ENCODE assay signal across 8 cellular contexts in the genomic region with DNA sequence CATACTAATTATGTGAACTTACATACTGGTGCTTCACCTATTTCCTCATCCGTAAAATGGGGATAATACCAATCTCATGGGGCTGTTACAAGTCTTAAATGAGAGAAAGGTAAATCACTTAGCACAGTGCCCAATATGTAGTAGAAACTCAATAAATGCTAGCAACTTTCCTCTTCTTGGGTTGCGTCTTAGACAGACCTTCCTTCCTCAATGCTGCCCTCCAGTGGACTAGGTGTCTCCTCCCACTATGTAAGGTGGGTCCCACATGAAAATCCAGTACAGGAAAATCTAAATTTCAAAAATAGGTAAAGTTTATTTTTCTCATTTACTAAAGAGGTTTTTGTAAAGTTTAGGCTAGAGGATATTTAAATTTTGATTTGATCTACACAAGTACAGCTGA. TPM values are rescaled to one million over a fixed set of nuclear protein-coding genes. Genes with fewer than 3 reads are reported as not detected.
DNase-seq lines count a peak whose midpoint lies in the region; ATAC-seq and TF ChIP-seq lines count a peak whose summit lies in the region.

No MANE protein-coding gene starts in this region.

- H2BK12ac ChIP-seq in mesenchymal stem cell (ENCODE audit: low read length in 2 of 2): no peak overlapping the region
- H2BK12ac ChIP-seq in neuronal stem cell (ENCODE audit: low read length): no peak overlapping the region

- peaks cover 70% of the 10 kb centered on the region for H3K36me3 Mint-ChIP-seq in brain

- no peak overlapping the region for H3K23ac ChIP-seq in mesenchymal stem cell (ENCODE audit: low read length in 2 of 2)
- H3K23ac ChIP-seq in neuronal stem cell (ENCODE audit: low read depth, low read length, poor library complexity): no peak overlapping the region

- H3K18ac ChIP-seq in mesenchymal stem cell (ENCODE audit: low read depth in 1 of 2, low read length in 2 of 2) (no peak overlapping the region), neuronal stem cell (ENCODE audit: low read length) (no peak overlapping the region)

- H3K14ac ChIP-seq in mesenchymal stem cell (ENCODE audit: low read length in 2 of 2) (no peak overlapping the region), neuronal stem cell (ENCODE audit: low read length) (no peak overlapping the region)

- H3K9ac ChIP-seq in mesenchymal stem cell (ENCODE audit: low read length) (no peak overlapping the region), neuronal stem cell (ENCODE audit: low read depth, low read length, poor library complexity) (no peak overlapping the region)

- H3K27ac ChIP-seq in mesenchymal stem cell (ENCODE audit: low read length, poor library complexity, severe bottlenecking) (no peak overlapping the region), neuronal stem cell (replicated peaks; ENCODE audit: low read length) (no peak overlapping the region)

- H4K8ac ChIP-seq in mesenchymal stem cell (ENCODE audit: low read length) (no peak overlapping the region), neuronal stem cell (ENCODE audit: low read depth, low read length) (no peak overlapping the region)

- H3K4me3 ChIP-seq in mesenchymal stem cell (ENCODE audit: insufficient read depth in 1 of 2, low read depth in 1 of 2, low read length in 2 of 2) (no peak overlapping the region), neuronal stem cell (ENCODE audit: low read length in 2 of 2) (no peak overlapping the region)

- no peak overlapping the region for H3K4me2 ChIP-seq in mesenchymal stem cell (ENCODE audit: low read length, poor library complexity, severe bottlenecking)
- H3K4me2 ChIP-seq in neuronal stem cell (ENCODE audit: insufficient read depth, low read length, poor library complexity, severe bottlenecking): no peak overlapping the region

- no peaks in the 10 kb centered on the region for H3K4me1 ChIP-seq in mesenchymal stem cell (ENCODE audit: control insufficient read depth, insufficient read depth, low read depth, low read length)
- H3K4me1 ChIP-seq in neuronal stem cell (ENCODE audit: control insufficient read depth in 2 of 2, insufficient read depth in 1 of 2, low read depth in 1 of 2, low read length in 2 of 2): no peaks in the 10 kb centered on the region

- peak; percentile 58 for ATAC-seq in HG03442 (IDR thresholded peaks at IDR 0.05; ENCODE audit: unreplicated experiment)
- no peak for ATAC-seq in GM21381 (IDR thresholded peaks at IDR 0.05; ENCODE audit: unreplicated experiment)

- WGBS in mesenchymal stem cell: 100% methylated on average over 1 of the region's 2 CpGs
- no CpG with 5 or more reads among the region's 2 CpGs for WGBS in neuronal stem cell (ENCODE audit: extremely low coverage in 2 of 2, insufficient read length in 2 of 2, insufficient replicate concordance in 1 of 2), 2 donors

- peaks cover 3% of the 10 kb centered on the region for H3K79me1 ChIP-seq in mesenchymal stem cell (replicated peaks; ENCODE audit: low read length, poor library complexity, severe bottlenecking)
- no peaks in the 10 kb centered on the region for H3K79me1 ChIP-seq in neuronal stem cell (ENCODE audit: low read depth, low read length)

- no peaks in the 10 kb centered on the region for H3K27me3 ChIP-seq in mesenchymal stem cell (ENCODE audit: control insufficient read depth in 1 of 2, insufficient read depth in 1 of 2, low read length in 2 of 2)
- H3K27me3 ChIP-seq in neuronal stem cell (ENCODE audit: control insufficient read depth in 3 of 3, insufficient read depth in 3 of 3, low read depth in 1 of 3, low read length in 3 of 3): no peaks in the 10 kb centered on the region

- H3K36me3 ChIP-seq in mesenchymal stem cell (ENCODE audit: control insufficient read depth in 1 of 2, insufficient read depth in 2 of 2, low read depth in 1 of 2, low read length in 2 of 2) (peaks cover 3 to 30% of the 10 kb centered on the region in 2 experiments), neuronal stem cell (replicated peaks in 1 of 2; ENCODE audit: control insufficient read depth in 2 of 2, insufficient read depth in 2 of 2, low read length in 2 of 2) (peaks cover 2 to 14% of the 10 kb centered on the region in 2 donors)

- H2BK15ac ChIP-seq in mesenchymal stem cell (ENCODE audit: low read depth, poor library complexity, severe bottlenecking) (no peak overlapping the region), neuronal stem cell (ENCODE audit: low read length) (no peak overlapping the region)

- no peak overlapping the region for H3K27ac Mint-ChIP-seq in brain

- H3K4me1 Mint-ChIP-seq in brain: no peaks in the 10 kb centered on the region

- H2BK120ac ChIP-seq in mesenchymal stem cell (ENCODE audit: low read depth, low read length) (no peak overlapping the region), neuronal stem cell (ENCODE audit: low read depth, low read length) (no peak overlapping the region)

- peaks cover 0 to 8% (median 0%) of the 10 kb centered on the region in 5 experiments for H3K9me3 Mint-ChIP-seq in brain

- H3K9me3 ChIP-seq in mesenchymal stem cell (ENCODE audit: control insufficient read depth, low read length): no peaks in the 10 kb centered on the region
- H3K9me3 ChIP-seq in neuronal stem cell (replicated peaks in 1 of 2; ENCODE audit: control insufficient read depth in 2 of 2, insufficient read depth in 1 of 2, low read depth in 1 of 2, low read length in 2 of 2): peaks cover 0 to 3% of the 10 kb centered on the region in 2 donors

- H3K27me3 Mint-ChIP-seq in brain: no peaks in the 10 kb centered on the region

- no peak overlapping the region for H2AK5ac ChIP-seq in mesenchymal stem cell (ENCODE audit: low read length, severe bottlenecking)
- no peak overlapping the region for H2AK5ac ChIP-seq in neuronal stem cell (ENCODE audit: low read depth, low read length)

- no peak overlapping the region for H2AFZ ChIP-seq in mesenchymal stem cell (ENCODE audit: low read depth, low read length)
- no peak overlapping the region for H2AFZ ChIP-seq in neuronal stem cell (ENCODE audit: low read length)

- no peak overlapping the region for H3K4ac ChIP-seq in mesenchymal stem cell (ENCODE audit: low read depth in 1 of 2, low read length in 2 of 2)
- no peak overlapping the region for H3K4ac ChIP-seq in neuronal stem cell (ENCODE audit: low read length)

- H4K91ac ChIP-seq in mesenchymal stem cell (ENCODE audit: low read length) (no peak overlapping the region), neuronal stem cell (ENCODE audit: low read depth, low read length, poor library complexity) (no peak overlapping the region)

- peak; percentile 39 to 58 for TF ChIP-seq CTCF in brain (conservative IDR thresholded peaks at IDR 0.05)

- DNase-seq in activated effector memory CD4-positive, alpha-beta T cell treated with anti-CD3 and anti-CD28 coated beads, Interleukin-2, amount 50 U/mL, for 16 hours: peak; percentile 70
- no peak for DNase-seq in activated effector memory CD4-positive, alpha-beta T cell treated with Interleukin-2 at 50 U/mL for 16 hours
- DNase-seq in SKM-1 (lab: John Stamatoyannopoulos, UW; ENCODE audit: unreplicated experiment): peak; percentile 2
- peak; percentile 40 for DNase-seq in mesenchymal stem cell
- no peak for DNase-seq in neuronal stem cell (ENCODE audit: low spot score)

- no peak overlapping the region for H3K4me3 Mint-ChIP-seq in brain

- H2BK5ac ChIP-seq in mesenchymal stem cell (ENCODE audit: low read depth, low read length, poor library complexity, severe bottlenecking): no peak overlapping the region
- H2BK5ac ChIP-seq in neuronal stem cell (ENCODE audit: low read length): no peak overlapping the region

RNA-seq across cellular contexts. Expression of a gene that starts 20.6 kb away (rescaled TPM):
- polyA plus RNA-seq in brain (ENCODE audit: insufficient read depth, low read depth, low replicate concordance): 57.9 TPM
- 50.8 TPM for polyA plus RNA-seq in mesenchymal stem cell (2013, experiment 1 of 2)
- polyA plus RNA-seq in mesenchymal stem cell (2013, experiment 2 of 2): 51.1 TPM
- polyA plus RNA-seq in neuronal stem cell (2013, experiment 1 of 2): 32.4 TPM
- 32.7 TPM for polyA plus RNA-seq in neuronal stem cell (2013, experiment 2 of 2)

RNA-seq across cellular contexts. Expression of a gene that starts 43.4 kb away (rescaled TPM):
- 2.0 TPM for polyA plus RNA-seq in brain (ENCODE audit: insufficient read depth, low read depth, low replicate concordance)
- not detected for polyA plus RNA-seq in mesenchymal stem cell (2013, experiment 1 of 2)
- polyA plus RNA-seq in mesenchymal stem cell (2013, experiment 2 of 2): not detected
- polyA plus RNA-seq in neuronal stem cell (2013, experiment 1 of 2): not detected
- polyA plus RNA-seq in neuronal stem cell (2013, experiment 2 of 2): not detected

Comparison
In these comparisons a context has a peak if more than half of its experiments do, and no peak if none do; other contexts are left out.
1. DNase-seq: peak in activated effector memory CD4-positive, alpha-beta T cell treated with anti-CD3 and anti-CD28 coated beads, Interleukin-2, amount 50 U/mL, for 16 hours (single experiment), SKM-1 (single experiment) and mesenchymal stem cell (single experiment); none in activated effector memory CD4-positive, alpha-beta T cell treated with Interleukin-2 at 50 U/mL for 16 hours (single experiment) and neuronal stem cell (single experiment).